Comparison of ENCODE assay signal across 17 cellular contexts in the genomic region with DNA sequence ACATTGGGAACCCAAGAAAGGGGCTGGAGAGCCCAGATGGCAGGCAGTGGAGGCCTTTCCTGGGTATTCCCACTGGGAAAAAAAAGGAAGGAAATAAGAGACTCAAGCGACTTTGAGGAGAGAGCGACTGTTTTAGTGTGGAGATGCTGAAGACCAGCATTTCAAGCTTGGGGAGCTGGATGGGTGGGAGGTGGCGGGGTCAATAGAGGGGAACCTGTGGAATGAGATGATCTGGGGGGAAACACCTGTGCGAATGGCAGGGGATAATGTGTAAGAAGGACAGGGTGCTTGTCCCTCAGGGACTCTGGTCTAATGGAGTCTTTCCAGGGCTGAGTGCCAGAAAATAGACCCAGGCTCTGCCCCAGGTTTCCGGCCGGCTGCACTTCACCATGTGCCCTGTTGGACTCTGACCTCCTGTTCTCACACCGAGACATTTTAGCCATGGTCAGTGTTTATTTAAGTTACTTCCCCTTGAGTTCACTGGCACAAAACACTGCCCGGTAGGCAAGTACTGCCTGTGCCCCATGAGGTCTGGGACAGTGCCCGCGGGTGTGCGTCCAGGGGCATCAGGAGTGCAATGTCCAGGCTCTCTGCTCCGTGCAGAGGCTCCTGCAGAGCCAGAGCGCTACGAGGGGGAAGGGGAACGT. TPM values are rescaled to one million over a fixed set of nuclear protein-coding genes. Genes with fewer than 3 reads are reported as not detected.
DNase-seq lines count a peak whose midpoint lies in the region; ATAC-seq and TF ChIP-seq lines count a peak whose summit lies in the region.
"Had no signal": no experiment of that assay in that cellular context is flagged by ENCODE, and none has a peak within 500 bp of the region (broad histone marks: within the 10 kb centered on the region; RNA-seq: fewer than 3 reads in every experiment).

No MANE protein-coding gene starts in this region.

- H3K4me2 ChIP-seq in OCI-LY1 (ENCODE audit: low read length) = no peak overlapping the region

- DNase-seq in COLO668 (lab: John Stamatoyannopoulos, UW; ENCODE audit: unreplicated experiment) (peak; percentile 58), globus pallidus (ENCODE audit: low spot score) (peak; percentile 68), putamen (ENCODE audit: low spot score) (peak; percentile 35), NOMO-1 treated with dmso at 0.1 percent for 144 hours (lab: John Stamatoyannopoulos, UW; ENCODE audit: unreplicated experiment) (no peak), occipital lobe (lab: John Stamatoyannopoulos, UW) (no peak), Caco-2 (no peak)
- DNase-seq: activated CD4-positive, CD25-positive, alpha-beta regulatory T cell treated with anti-CD3 and anti-CD28 coated beads, Interleukin-2, amount 50 U/mL, for 72 hours; AML-193; DMS79; effector memory CD4-positive, alpha-beta T cell; left colon; stimulated activated CD4-positive, alpha-beta T cell treated with anti-CD3 and anti-CD28 coated beads, Interleukin-4, amount 100 ng/mL, for 24 hours; testis had no signal

- peaks cover 21% of the 10 kb centered on the region for H3K27me3 Mint-ChIP-seq in Caco-2 (ENCODE audit: insufficient read depth, unreplicated experiment)

- POLR2A ChIA-PET in Caco-2 (lab: Charles Lee) = no interaction called here

- H3K36me3 Mint-ChIP-seq in Caco-2 (ENCODE audit: insufficient read depth, unreplicated experiment) = no peaks in the 10 kb centered on the region

- no peak for ATAC-seq in GM18868 (IDR thresholded peaks at IDR 0.05; ENCODE audit: unreplicated experiment)
- ATAC-seq: K562, left colon had no signal

- H3K4me3 ChIP-seq in OCI-LY1 (ENCODE audit: low read depth, low read length, poor library complexity, severe bottlenecking) = no peak overlapping the region
- no peak overlapping the region for H3K4me3 ChIP-seq in Caco-2 (ENCODE audit: low read depth, low read length)
- H3K4me3 ChIP-seq: K562, testis had no signal

- intact Hi-C loops in Caco-2 (cut with micrococcal nuclease; ENCODE audit: unreplicated experiment) = no loop called here

- H3K9ac ChIP-seq in OCI-LY1 (ENCODE audit: low read length) = no peak overlapping the region

- no peaks in the 10 kb centered on the region for H3K36me3 ChIP-seq in OCI-LY1 (ENCODE audit: insufficient read depth, low read length)
- H3K36me3 ChIP-seq in Caco-2 (ENCODE audit: control insufficient read depth, insufficient read depth, low read length) = no peaks in the 10 kb centered on the region

- TF ChIP-seq CTCF in OCI-LY1 (IDR thresholded peaks at IDR 0.05; ENCODE audit: low read length) (no peak), Caco-2 (IDR thresholded peaks at IDR 0.05; ENCODE audit: insufficient read depth in 1 of 2, low read depth in 1 of 2, low read length in 1 of 2, severe bottlenecking in 1 of 2, unreplicated experiment in 1 of 2) (no peak)

- no peaks in the 10 kb centered on the region for H3K9me2 ChIP-seq in OCI-LY1 (ENCODE audit: low read depth, low read length)

- H3K79me2 ChIP-seq in OCI-LY1 (ENCODE audit: insufficient read depth, low read length) = no peaks in the 10 kb centered on the region

- H2AFZ ChIP-seq in OCI-LY1 (ENCODE audit: low read length) = no peak overlapping the region

- H3K4me1 Mint-ChIP-seq in Caco-2 (ENCODE audit: low read depth, unreplicated experiment) = no peaks in the 10 kb centered on the region

- H3K9me3 Mint-ChIP-seq in Caco-2 (ENCODE audit: unreplicated experiment) = no peaks in the 10 kb centered on the region

- H3K27ac Mint-ChIP-seq in Caco-2 (ENCODE audit: unreplicated experiment) = no peak overlapping the region

- H3K4me3 Mint-ChIP-seq in Caco-2 (ENCODE audit: unreplicated experiment) = no peak overlapping the region

- H4K20me1 ChIP-seq in OCI-LY1 (ENCODE audit: insufficient read depth, low read length) = no peaks in the 10 kb centered on the region

- peak overlapping the region; percentile 15 for H3K27ac ChIP-seq in OCI-LY1 (ENCODE audit: low read depth, low read length, poor library complexity, severe bottlenecking)
- H3K27ac ChIP-seq: testis had no signal

- no peaks in the 10 kb centered on the region for H3K9me3 ChIP-seq in OCI-LY1 (ENCODE audit: low read length)
- H3K9me3 ChIP-seq in Caco-2 = no peaks in the 10 kb centered on the region
- H3K9me3 ChIP-seq: testis had no signal

- CTCF ChIA-PET in Caco-2 (lab: Charles Lee) = no interaction called here

- peaks cover 30% of the 10 kb centered on the region for H3K4me1 ChIP-seq in OCI-LY1 (ENCODE audit: insufficient read depth, low read length, severe bottlenecking)
- H3K4me1 ChIP-seq in Caco-2 = no peaks in the 10 kb centered on the region
- H3K4me1 ChIP-seq: testis had no signal

- no peaks in the 10 kb centered on the region for H3K27me3 ChIP-seq in OCI-LY1 (ENCODE audit: insufficient read depth, low read length)
- H3K27me3 ChIP-seq in Caco-2 (replicated peaks; ENCODE audit: control insufficient read depth, insufficient read depth, low read length) = no peaks in the 10 kb centered on the region; the same call in 1 of the 2 replicates
- H3K27me3 ChIP-seq: testis had no signal

- BruUV-seq in Caco-2 (replicated peaks; lab: Mats Ljungman, UMichigan) = no TSS peak

- H3F3A ChIP-seq in OCI-LY1 (ENCODE audit: insufficient read depth, low read length) = no peaks in the 10 kb centered on the region

RNA-seq across cellular contexts. Expression of a gene that starts 50.4 kb away (rescaled TPM):
- total RNA-seq in occipital lobe = 0.31 TPM
- total RNA-seq in Caco-2 (2022) = not detected in 2 replicates
- total RNA-seq: K562; T-helper 2 cell treated with Interferon-gamma antibody and Interleukin-4, amounts not matched to agents 100 ng/mL and 5 ng/mL, for 36 hours had no signal

Comparison
In these comparisons a context has a peak if more than half of its experiments do, and no peak if none do; other contexts are left out.
1. DNase-seq: peak in COLO668 (single experiment), globus pallidus (single experiment) and putamen (single experiment); none in NOMO-1 treated with dmso at 0.1 percent for 144 hours (single experiment), occipital lobe (single experiment) and Caco-2 (0 of 2).